Comparison of ENCODE assay signal across 10 cellular contexts in the genomic region with DNA sequence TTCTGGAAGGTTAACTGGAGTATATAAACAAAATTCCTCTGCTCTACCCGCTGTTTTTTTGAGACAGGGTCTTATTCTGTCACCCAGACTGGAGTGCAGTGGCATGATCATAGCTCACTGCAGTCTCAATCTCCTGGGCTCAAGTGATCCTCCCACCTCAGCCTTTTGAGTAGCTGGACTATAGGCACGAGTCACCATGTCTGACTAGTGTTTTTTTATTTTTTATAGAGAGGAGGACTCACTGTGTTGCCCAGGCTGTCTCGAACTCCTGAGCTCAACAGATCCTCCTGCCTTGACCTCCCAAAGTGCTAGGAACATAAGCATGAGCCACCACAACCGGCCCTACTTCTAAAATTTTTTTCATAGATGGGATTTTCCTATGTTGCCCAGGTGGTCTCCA. TPM values are rescaled to one million over a fixed set of nuclear protein-coding genes. Genes with fewer than 3 reads are reported as not detected.
DNase-seq lines count a peak whose midpoint lies in the region; ATAC-seq and TF ChIP-seq lines count a peak whose summit lies in the region.
"Had no signal": no experiment of that assay in that cellular context is flagged by ENCODE, and none has a peak within 500 bp of the region (broad histone marks: within the 10 kb centered on the region; RNA-seq: fewer than 3 reads in every experiment).

No MANE protein-coding gene starts in this region.

- H3K4me1 Mint-ChIP-seq in activated T-helper 17 cell treated with anti-CD3 and anti-CD28 coated beads, Interleukin-2, amount 50 U/mL, for 72 hours = peaks cover 45% of the 10 kb centered on the region
- peaks cover 29% of the 10 kb centered on the region for H3K4me1 Mint-ChIP-seq in mesothelial cell of epicardium

- H3K27me3 ChIP-seq in ACC112 (ENCODE audit: insufficient read depth, low read length) = no peaks in the 10 kb centered on the region; the same call in 1 of the 2 replicates
- H3K27me3 ChIP-seq: thyroid gland had no signal

- peak overlapping the region; percentile 49 for H3K27ac Mint-ChIP-seq in activated T-helper 17 cell treated with anti-CD3 and anti-CD28 coated beads, Interleukin-2, amount 50 U/mL, for 72 hours
- H3K27ac Mint-ChIP-seq in mesothelial cell of epicardium = no peak overlapping the region

- no peak overlapping the region for H3K27ac ChIP-seq in ACC112 (ENCODE audit: low read depth, low read length)
- H3K27ac ChIP-seq: thyroid gland had no signal

- peaks cover 71% of the 10 kb centered on the region for H3K36me3 Mint-ChIP-seq in activated T-helper 17 cell treated with anti-CD3 and anti-CD28 coated beads, Interleukin-2, amount 50 U/mL, for 72 hours (ENCODE audit: low read depth)
- H3K36me3 Mint-ChIP-seq in mesothelial cell of epicardium = peaks cover 4% of the 10 kb centered on the region

- DNase-seq in EL (peak; percentile 20), mesothelial cell of epicardium (ENCODE audit: low spot score in 2 of 2, unreplicated experiment in 2 of 2) (no peak), SW480 (ENCODE audit: low spot score) (no peak), omental fat pad (ENCODE audit: low spot score) (no peak), SHP77 treated with DMSO at 0.1 percent for 48 hours (lab: John Stamatoyannopoulos, UW) (no peak), NCI-H345 treated with DMSO at 0.1 percent for 48 hours (lab: John Stamatoyannopoulos, UW; ENCODE audit: unreplicated experiment) (no peak)
- DNase-seq: mucosa of descending colon, thyroid gland had no signal

- TF ChIP-seq CTCF in mesothelial cell of epicardium (IDR thresholded peaks at IDR 0.05; ENCODE audit: unreplicated experiment) = no peak
- no peak for TF ChIP-seq CTCF in omental fat pad (IDR thresholded peaks at IDR 0.05)

- H3K79me2 ChIP-seq in ACC112 (ENCODE audit: control insufficient read depth, insufficient read depth, low read length, unreplicated experiment) = peaks cover 71% of the 10 kb centered on the region

- no peaks in the 10 kb centered on the region for H3K27me3 Mint-ChIP-seq in activated T-helper 17 cell treated with anti-CD3 and anti-CD28 coated beads, Interleukin-2, amount 50 U/mL, for 72 hours
- H3K27me3 Mint-ChIP-seq in mesothelial cell of epicardium (ENCODE audit: low read depth) = no peaks in the 10 kb centered on the region

- H3K4me1 ChIP-seq in ACC112 (ENCODE audit: control insufficient read depth, insufficient read depth, low read length, unreplicated experiment) = peaks cover 11% of the 10 kb centered on the region

- no peak for ATAC-seq in activated T-helper 17 cell treated with anti-CD3 and anti-CD28 coated beads, Interleukin-2, amount 50 U/mL, for 72 hours (replicated peaks)
- no peak for ATAC-seq in omental fat pad (ENCODE audit: low FRiP score)
- ATAC-seq: mucosa of descending colon had no signal

- peak overlapping the region; percentile 98 for H3K4me3 Mint-ChIP-seq in activated T-helper 17 cell treated with anti-CD3 and anti-CD28 coated beads, Interleukin-2, amount 50 U/mL, for 72 hours
- peak overlapping the region; percentile 60 for H3K4me3 Mint-ChIP-seq in mesothelial cell of epicardium

- H3K4me3 ChIP-seq in ACC112 (ENCODE audit: low read depth, low read length) = peak overlapping the region; percentile 87
- H3K4me3 ChIP-seq: mucosa of descending colon had no signal

- H3K9me3 Mint-ChIP-seq in activated T-helper 17 cell treated with anti-CD3 and anti-CD28 coated beads, Interleukin-2, amount 50 U/mL, for 72 hours = no peaks in the 10 kb centered on the region
- no peaks in the 10 kb centered on the region for H3K9me3 Mint-ChIP-seq in mesothelial cell of epicardium

- H2AFZ ChIP-seq in ACC112 (ENCODE audit: low read length, unreplicated experiment) = no peak overlapping the region

- peaks cover 5% of the 10 kb centered on the region for H3K36me3 ChIP-seq in ACC112 (ENCODE audit: insufficient read depth, low read length)

RNA-seq across cellular contexts. Expression of gene RAB18, which starts 2.2 kb away (rescaled TPM):
- 10 to 100 TPM; 56.6 to 78.1 TPM for total RNA-seq in activated T-helper 17 cell treated with anti-CD3 and anti-CD28 coated beads, Interleukin-2, amount 50 U/mL, for 72 hours
- total RNA-seq in mesothelial cell of epicardium (88.4 to 93.7 TPM (median 91.9 TPM) in 3 replicates), omental fat pad (10 to 100 TPM; 44.4 to 58.8 (median 45.7) TPM)
